ENCODE assay signal across 23 cellular contexts in the genomic region with DNA sequence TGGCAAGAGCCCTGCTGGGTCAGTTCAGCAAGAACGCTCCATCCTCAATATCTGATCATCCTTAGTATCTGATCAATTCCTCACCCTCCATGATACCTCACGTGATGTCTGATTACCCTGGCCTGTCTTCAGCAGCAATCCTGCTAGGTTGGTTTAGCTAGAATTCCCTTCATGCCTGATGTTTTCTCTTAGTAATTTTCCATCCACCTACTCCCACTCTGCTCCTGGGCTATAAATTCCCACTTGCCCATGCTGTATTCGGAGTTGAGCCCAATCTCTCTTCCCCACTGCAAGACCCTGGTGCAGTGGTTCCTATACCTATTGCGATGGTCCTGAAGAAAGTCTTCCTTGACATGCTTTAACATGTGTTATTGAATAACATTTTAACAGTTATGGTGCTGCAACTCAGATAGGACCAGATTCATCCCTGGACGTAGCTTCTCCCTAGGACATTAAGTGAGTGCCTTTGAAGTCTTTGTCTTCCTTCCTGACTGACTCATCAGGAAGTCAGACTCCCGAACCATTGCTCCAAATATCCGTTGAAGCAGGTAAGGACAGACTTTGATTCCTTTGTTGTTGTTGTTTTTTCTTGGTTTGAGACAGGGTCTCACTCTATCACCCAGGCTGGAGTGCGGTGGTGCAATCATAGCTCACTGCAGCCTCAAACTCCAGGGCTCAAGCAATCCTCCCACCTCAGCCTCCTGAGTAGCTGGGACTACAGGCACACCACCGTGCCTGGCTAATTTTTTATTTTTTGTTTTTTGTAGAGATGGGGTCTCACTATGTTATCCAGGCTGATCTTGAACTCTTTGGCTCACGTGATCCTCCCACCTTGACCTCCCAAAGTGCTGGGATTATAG. TPM values are rescaled to one million over a fixed set of nuclear protein-coding genes. Genes with fewer than 3 reads are reported as not detected.
A peak's percentile ranks its signal among the peaks of the same experiment; 100 is the strongest.
DNase-seq lines count a peak whose midpoint lies in the region; ATAC-seq, FAIRE-seq and TF ChIP-seq lines count a peak whose summit lies in the region.
"Had no signal": no experiment of that assay in that cellular context is flagged by ENCODE, and none has a peak within 500 bp of the region (broad histone marks: within the 10 kb centered on the region; RNA-seq: fewer than 3 reads in every experiment).

No MANE protein-coding gene starts in this region.

- no peak for TF ChIP-seq POLR2A in breast epithelium (IDR thresholded peaks at IDR 0.05)
- no peak for TF ChIP-seq POLR2A in GM12878 (IDR thresholded peaks at IDR 0.05; ENCODE audit: low read depth, low read length)
- TF ChIP-seq POLR2A in upper lobe of left lung (IDR thresholded peaks at IDR 0.05) = no peak

- no peaks in the 10 kb centered on the region for H3K27me3 ChIP-seq in breast epithelium
- no peaks in the 10 kb centered on the region for H3K27me3 ChIP-seq in GM12878 (replicated peaks in 1 of 2; ENCODE audit: control insufficient read depth in 2 of 2, insufficient read depth in 2 of 2, low read length in 1 of 2)
- no peaks in the 10 kb centered on the region for H3K27me3 ChIP-seq in mesendoderm (ENCODE audit: insufficient read depth, low read length, poor library complexity)
- no peaks in the 10 kb centered on the region for H3K27me3 ChIP-seq in upper lobe of left lung
- H3K27me3 ChIP-seq: BLaER1 treated with 17β-estradiol and CSF1 and Interleukin-3, amounts not matched to agents 10 nM and 100 nM had no signal

- BruUV-seq in MCF 10A (replicated peaks; lab: Mats Ljungman, UMichigan) = no TSS peak
- no TSS peak for BruUV-seq in GM12878 (replicated peaks; lab: Mats Ljungman, UMichigan)

- intact Hi-C loops in MCF 10A (cut with micrococcal nuclease) = loop anchor here (10.0 kb wide), 1 partner anchor 55 kb away; no protein-coding TSS in a partner anchor
- intact Hi-C loops in breast epithelium (cut with DNase I; ENCODE audit: low total_unique reads) = no loop called here
- intact Hi-C loops in GM12878 (cut with micrococcal nuclease; ENCODE audit: unreplicated experiment) = no loop called here

- H3K4me2 ChIP-seq in GM12878 (ENCODE audit: control insufficient read depth, insufficient read depth) = no peak overlapping the region
- H3K4me2 ChIP-seq in mesendoderm (ENCODE audit: low read length) = no peak overlapping the region

- RAD21 ChIA-PET in GM12878 (lab: Charles Lee; ENCODE audit: unreplicated experiment) = no interaction called here

- POLR2A ChIA-PET in MCF 10A (lab: Yijun Ruan, JAX) = interaction anchor here (0.6 to 3.2 kb wide), 5 partner anchors 9 to 60 kb away, joined by 3 to 17 read pairs (median 9); a partner anchor contains a TSS
- POLR2A ChIA-PET in GM12878 (lab: Charles Lee) = no interaction called here

- no peak overlapping the region for H3K4ac ChIP-seq in mesendoderm (ENCODE audit: low read depth, low read length)

- H3K79me1 ChIP-seq in mesendoderm (ENCODE audit: low read length) = no peaks in the 10 kb centered on the region

- H3K9ac ChIP-seq in GM12878 (ENCODE audit: control insufficient read depth, insufficient read depth, low read length) = no peak overlapping the region
- H3K9ac ChIP-seq in mesendoderm (ENCODE audit: low read length) = no peak overlapping the region
- H3K9ac ChIP-seq: BLaER1 treated with 17β-estradiol and CSF1 and Interleukin-3, amounts not matched to agents 10 nM and 100 nM had no signal

- TF ChIP-seq EP300 in GM12878 (IDR thresholded peaks at IDR 0.05; ENCODE audit: borderline replicate concordance in 1 of 2, control insufficient read depth in 1 of 2, low read depth in 2 of 2, low read length in 2 of 2) = no peak
- no peak for TF ChIP-seq EP300 in upper lobe of left lung (IDR thresholded peaks at IDR 0.05)

- H3K27ac Mint-ChIP-seq in MCF 10A (ENCODE audit: low read depth, unreplicated experiment) = no peak overlapping the region
- H3K27ac Mint-ChIP-seq: dendritic cell treated with granulocyte-macrophage colony-stimulating factor and Interleukin-4, amounts not matched to agents 40 ng/mL and 50 ng/mL, for 4 days had no signal

- H2BK120ac ChIP-seq in mesendoderm (ENCODE audit: low read depth, low read length) = no peak overlapping the region

- no peak overlapping the region for H4K5ac ChIP-seq in mesendoderm (ENCODE audit: low read length)

- SMC1A ChIA-PET in GM12878 (lab: Charles Lee; ENCODE audit: uncharacterized antibody, unreplicated experiment) = no interaction called here

- no peaks in the 10 kb centered on the region for H3K79me2 ChIP-seq in GM12878 (ENCODE audit: control insufficient read depth, insufficient read depth, low read length)
- H3K79me2 ChIP-seq in mesendoderm (ENCODE audit: control insufficient read depth, insufficient read depth, low read length) = no peaks in the 10 kb centered on the region

- in situ Hi-C loops in GM12878 (cut with MboI) = no loop called here

- no peak overlapping the region for H2AFZ ChIP-seq in GM12878 (ENCODE audit: control insufficient read depth, low read depth, low read length)

- no peak overlapping the region for H2BK15ac ChIP-seq in mesendoderm (replicated peaks; ENCODE audit: low read depth)

- no peaks in the 10 kb centered on the region for H4K20me1 ChIP-seq in GM12878 (ENCODE audit: control insufficient read depth, insufficient read depth)
- H4K20me1 ChIP-seq: BLaER1 treated with 17β-estradiol and CSF1 and Interleukin-3, amounts not matched to agents 10 nM and 100 nM had no signal

- H3K18ac ChIP-seq in mesendoderm (ENCODE audit: low read length) = no peak overlapping the region

- no peak for ATAC-seq in GM12878
- ATAC-seq in omental fat pad (ENCODE audit: low FRiP score) = no peak
- no peak for ATAC-seq in upper lobe of left lung (ENCODE audit: low FRiP score in 2 of 2)

- no peak for TF ChIP-seq CTCF in MCF 10A (IDR thresholded peaks at IDR 0.05; ENCODE audit: unreplicated experiment)
- no peak for TF ChIP-seq CTCF in breast epithelium (IDR thresholded peaks at IDR 0.05)
- TF ChIP-seq CTCF in GM12878 (IDR thresholded peaks at IDR 0.05 in 2 of 3, conservative IDR thresholded peaks at IDR 0.05 in 1 of 3; ENCODE audit: control insufficient read depth in 2 of 3, extremely low read depth in 1 of 3, insufficient read depth in 1 of 3, low read depth in 3 of 3, low read length in 3 of 3) = no peak
- no peak for TF ChIP-seq CTCF in omental fat pad (IDR thresholded peaks at IDR 0.05)
- no peak for TF ChIP-seq CTCF in upper lobe of left lung (IDR thresholded peaks at IDR 0.05)

- H3K27me3 Mint-ChIP-seq in MCF 10A (ENCODE audit: insufficient read depth, unreplicated experiment) = no peaks in the 10 kb centered on the region

- H3K4me3 Mint-ChIP-seq in MCF 10A (ENCODE audit: unreplicated experiment) = no peak overlapping the region
- H3K4me3 Mint-ChIP-seq: dendritic cell treated with granulocyte-macrophage colony-stimulating factor and Interleukin-4, amounts not matched to agents 40 ng/mL and 50 ng/mL, for 4 days had no signal

- H3K4me3 ChIP-seq in breast epithelium (no peak overlapping the region), GM12878 (no peak overlapping the region), mesendoderm (ENCODE audit: low read length) (no peak overlapping the region), upper lobe of left lung (no peak overlapping the region)
- H3K4me3 ChIP-seq: BLaER1 treated with 17β-estradiol and CSF1 and Interleukin-3, amounts not matched to agents 10 nM and 100 nM; left ventricle myocardium inferior had no signal

- H3K4me1 ChIP-seq in breast epithelium (no peaks in the 10 kb centered on the region), GM12878 (ENCODE audit: control insufficient read depth, insufficient read depth, low read length) (no peaks in the 10 kb centered on the region), mesendoderm (ENCODE audit: control insufficient read depth, low read depth, low read length) (no peaks in the 10 kb centered on the region), upper lobe of left lung (no peaks in the 10 kb centered on the region)
- H3K4me1 ChIP-seq: left ventricle myocardium inferior had no signal

- no peak overlapping the region for H4K8ac ChIP-seq in mesendoderm (ENCODE audit: low read depth, low read length)

- CTCF ChIA-PET in MCF 10A (lab: Yijun Ruan, JAX) (no interaction called here), GM12878 (lab: Yijun Ruan, JAX) (no interaction called here)

- FAIRE-seq in GM12878 (lab: Jason Lieb, UNC) = peak; percentile 7
- FAIRE-seq: frontal cortex had no signal

- H3K27ac ChIP-seq in breast epithelium (no peak overlapping the region), GM12878 (ENCODE audit: control insufficient read depth, insufficient read depth) (no peak overlapping the region), mesendoderm (ENCODE audit: low read depth, low read length) (no peak overlapping the region), upper lobe of left lung (no peak overlapping the region)
- H3K27ac ChIP-seq: 22Rv1; BLaER1 treated with 17β-estradiol and CSF1 and Interleukin-3, amounts not matched to agents 10 nM and 100 nM; left ventricle myocardium inferior had no signal

- TF ChIP-seq RAD21 in GM12878 (IDR thresholded peaks at IDR 0.05; ENCODE audit: insufficient read depth, low read depth, low read length) = no peak

- H3K9me3 Mint-ChIP-seq in MCF 10A (ENCODE audit: unreplicated experiment) = no peaks in the 10 kb centered on the region
- H3K9me3 Mint-ChIP-seq: dendritic cell treated with granulocyte-macrophage colony-stimulating factor and Interleukin-4, amounts not matched to agents 40 ng/mL and 50 ng/mL, for 4 days had no signal

- H3K36me3 Mint-ChIP-seq in MCF 10A (ENCODE audit: insufficient read depth, unreplicated experiment) = no peaks in the 10 kb centered on the region

- 34% methylated on average over 10 of the region's 10 CpGs for WGBS in GM12878 (ENCODE audit: insufficient coverage, insufficient replicate concordance, low lambda C conversion rate, missing lambda C conversion rate)
- no CpG with 5 or more reads among the region's 10 CpGs for WGBS in mesendoderm (ENCODE audit: extremely low coverage, insufficient coverage, low lambda C conversion rate)
- 74 to 77% methylated on average over 10 of the region's 10 CpGs for WGBS in upper lobe of left lung, 2 donors

- H3K23ac ChIP-seq in mesendoderm (ENCODE audit: low read length) = no peak overlapping the region

- H3K56ac ChIP-seq in mesendoderm (ENCODE audit: low read length) = no peak overlapping the region

- no peaks in the 10 kb centered on the region for H3K36me3 ChIP-seq in breast epithelium
- no peaks in the 10 kb centered on the region for H3K36me3 ChIP-seq in GM12878 (ENCODE audit: control insufficient read depth in 2 of 2, insufficient read depth in 2 of 2, low read length in 1 of 2)
- H3K36me3 ChIP-seq in mesendoderm (ENCODE audit: control insufficient read depth, insufficient read depth, low read length) = no peaks in the 10 kb centered on the region
- H3K36me3 ChIP-seq in upper lobe of left lung = no peaks in the 10 kb centered on the region
- H3K36me3 ChIP-seq: BLaER1 treated with 17β-estradiol and CSF1 and Interleukin-3, amounts not matched to agents 10 nM and 100 nM; left ventricle myocardium inferior had no signal

- H3K4me1 Mint-ChIP-seq in MCF 10A (ENCODE audit: insufficient read depth, unreplicated experiment) = peaks cover 8% of the 10 kb centered on the region

- H2AK5ac ChIP-seq in mesendoderm (ENCODE audit: low read length) = no peak overlapping the region

- DNase-seq in MCF 10A (ENCODE audit: unreplicated experiment) = peak; percentile 33
- DNase-seq in breast epithelium (ENCODE audit: low spot score in 2 of 2) = no peak
- DNase-seq in GM12878 (ENCODE audit: low read depth, low spot score) = no peak
- DNase-seq in mesendoderm = peak; percentile 46
- DNase-seq in GM19238 (ENCODE audit: insufficient read length, low spot score) = no peak
- no peak for DNase-seq in amygdala (lab: John Stamatoyannopoulos, UW)
- DNase-seq in omental fat pad (ENCODE audit: low spot score) = no peak
- no peak for DNase-seq in upper lobe of left lung
- DNase-seq: activated CD4-positive, alpha-beta T cell treated with anti-CD3 and anti-CD28 coated beads, Interleukin-2, amount 50 U/mL, for 48 hours; activated naive CD4-positive, alpha-beta T cell treated with anti-CD3 and anti-CD28 coated beads, Interleukin-2, amount 50 U/mL, for 16 hours; activated T-cell treated with anti-CD3 and anti-CD28 coated beads, Interleukin-2, amount 50 U/mL, for 1 hour; erythroblast; left ventricle myocardium inferior; NCI-H1694 treated with DMSO at 0.1 percent for 48 hours; NCI-H345; SIG-M5; stimulated activated CD4-positive, alpha-beta T cell treated with anti-CD3 and anti-CD28 coated beads, Interleukin-4, amount 100 ng/mL, for 1 hour had no signal

- H3K9me3 ChIP-seq in breast epithelium (no peaks in the 10 kb centered on the region), GM12878 (replicated peaks; ENCODE audit: control insufficient read depth, insufficient read depth, low read length) (no peaks in the 10 kb centered on the region), upper lobe of left lung (no peaks in the 10 kb centered on the region)

- no peak overlapping the region for H2BK5ac ChIP-seq in mesendoderm (ENCODE audit: low read length)

RNA-seq across cellular contexts. Expression of a gene that starts 29.4 kb away (rescaled TPM):
- total RNA-seq in MCF 10A (2022) (not detected in 2 replicates), breast epithelium (100 to 1,000 TPM in 1 of 3 donors, 10 to 100 TPM in 1, not detected in 1; 81.6 to 137 TPM), GM12878 (2014; rRNA removed) (not detected in 2 replicates), GM12878 (2014; rRNA removed; fragmentation: Illumina TruSeq; extraction: Trizol) (not detected in 2 replicates), GM12878 (2021) (not detected in 2 replicates), omental fat pad (under 1 TPM in 1 of 4 donors, not detected in 3; 0.28 TPM), upper lobe of left lung (10 to 100 TPM; 21.9 to 95.0 (median 43.9) TPM)
- total RNA-seq in GM12878 (2013; cell fraction: nucleolus; rRNA removed) = not detected in 2 replicates
- not detected for polyA plus RNA-seq in GM12878 (2011; ENCODE audit: low read depth)
- polyA plus RNA-seq in GM12878 (2011; rRNA removed) (0.05 TPM in 1 of 2 replicates, not detected in the other), GM12878 (2014; fragmentation: Illumina TruSeq; extraction: Trizol) (not detected in 2 replicates), GM12878 (2014; fragmentation: Nextera tagmentation; extraction: Ambion mirVana) (not detected), GM12878 (2014; rRNA removed) (not detected in 2 replicates), GM12878 (2016; fragmentation: Nextera tagmentation; extraction: Ambion mirVana) (not detected)
- 0.06 and 0.07 TPM in 2 replicates for polyA plus RNA-seq in GM12878 (2011; cell fraction: cytosol; rRNA removed)
- polyA plus RNA-seq in GM12878 (2011; cell fraction: nucleus; rRNA removed) = 0.10 and 0.15 TPM in 2 replicates
- polyA plus RNA-seq in GM12878 (2012) = 0.11 TPM in 1 of 2 replicates, not detected in the other
- not detected in 2 replicates for polyA minus RNA-seq in GM12878 (2011; rRNA and poly(A)+ RNA removed)
- not detected in 2 replicates for polyA minus RNA-seq in GM12878 (2011; cell fraction: cytosol; rRNA and poly(A)+ RNA removed)
- not detected in 2 replicates for polyA minus RNA-seq in GM12878 (2011; cell fraction: nucleus; rRNA and poly(A)+ RNA removed)
- polyA plus RNA-seq in mesendoderm (2013, experiment 1 of 2) = 1.6 TPM
- polyA plus RNA-seq in mesendoderm (2013, experiment 2 of 2) = 1.7 TPM
- total RNA-seq: frontal cortex; left ventricle myocardium inferior; osteocyte; T-helper 1 cell treated with Interleukin-12 subunit alpha and Interleukin-12 subunit beta and Interleukin-4 antibody, amounts not matched to agents 30 ng/mL and 1 ng/mL, for 36 hours had no signal

RNA-seq across cellular contexts. Expression of a gene that starts 31.3 kb away (rescaled TPM):
- total RNA-seq in MCF 10A (2022) (0.22 and 0.28 TPM in 2 replicates), breast epithelium (100 to 1,000 TPM in 2 of 3 donors, 1 to 10 TPM in 1; 3.8 to 379 (median 143) TPM), GM12878 (2014; rRNA removed) (not detected in 2 replicates), GM12878 (2014; rRNA removed; fragmentation: Illumina TruSeq; extraction: Trizol) (not detected in 2 replicates), GM12878 (2021) (0.24 and 0.38 TPM in 2 replicates), omental fat pad (under 1 TPM in 3 of 4 donors, not detected in 1; 0.19 to 0.65 (median 0.60) TPM), upper lobe of left lung (100 to 1,000 TPM in 5 of 6 donors, 10 to 100 TPM in 1; 88.0 to 231 (median 169) TPM)
- total RNA-seq in GM12878 (2013; cell fraction: nucleolus; rRNA removed) = not detected in 2 replicates
- not detected for polyA plus RNA-seq in GM12878 (2011; ENCODE audit: low read depth)
- polyA plus RNA-seq in GM12878 (2011; rRNA removed) (0.05 TPM in 1 of 2 replicates, not detected in the other), GM12878 (2014; fragmentation: Illumina TruSeq; extraction: Trizol) (0.04 TPM in 1 of 2 replicates, not detected in the other), GM12878 (2014; fragmentation: Nextera tagmentation; extraction: Ambion mirVana) (not detected), GM12878 (2014; rRNA removed) (0.04 and 0.06 TPM in 2 replicates), GM12878 (2016; fragmentation: Nextera tagmentation; extraction: Ambion mirVana) (not detected)
- 0.03 and 0.07 TPM in 2 replicates for polyA plus RNA-seq in GM12878 (2011; cell fraction: cytosol; rRNA removed)
- polyA plus RNA-seq in GM12878 (2011; cell fraction: nucleus; rRNA removed) = not detected in 2 replicates
- 0.10 and 0.11 TPM in 2 replicates for polyA plus RNA-seq in GM12878 (2012)
- polyA minus RNA-seq in GM12878 (2011; rRNA and poly(A)+ RNA removed) = not detected in 2 replicates
- polyA minus RNA-seq in GM12878 (2011; cell fraction: cytosol; rRNA and poly(A)+ RNA removed) = not detected in 2 replicates
- polyA minus RNA-seq in GM12878 (2011; cell fraction: nucleus; rRNA and poly(A)+ RNA removed) = not detected in 2 replicates
- polyA plus RNA-seq in mesendoderm (2013, experiment 1 of 2) = 12.6 TPM
- 12.9 TPM for polyA plus RNA-seq in mesendoderm (2013, experiment 2 of 2)
- total RNA-seq: frontal cortex; T-helper 1 cell treated with Interleukin-12 subunit alpha and Interleukin-12 subunit beta and Interleukin-4 antibody, amounts not matched to agents 30 ng/mL and 1 ng/mL, for 36 hours had no signal

RNA-seq across cellular contexts. Expression of a gene that starts 42.8 kb away (rescaled TPM):
- total RNA-seq in MCF 10A (2022) = 4.4 and 7.3 TPM in 2 replicates
- total RNA-seq in breast epithelium = 10 to 100 TPM in 1 of 3 donors, 1 to 10 TPM in 2; 1.6 to 10.6 (median 7.0) TPM
- 0.93 and 1.3 TPM in 2 replicates for total RNA-seq in GM12878 (2013; cell fraction: nucleolus; rRNA removed)
- 0.90 and 1.7 TPM in 2 replicates for total RNA-seq in GM12878 (2014; rRNA removed)
- total RNA-seq in GM12878 (2014; rRNA removed; fragmentation: Illumina TruSeq; extraction: Trizol) = 0.45 and 0.74 TPM in 2 replicates
- total RNA-seq in GM12878 (2021) = 0.80 and 1.7 TPM in 2 replicates
- polyA plus RNA-seq in GM12878 (2011; ENCODE audit: low read depth) = not detected
- 0.16 and 0.57 TPM in 2 replicates for polyA plus RNA-seq in GM12878 (2011; rRNA removed)
- polyA plus RNA-seq in GM12878 (2011; cell fraction: cytosol; rRNA removed) = 0.55 and 0.72 TPM in 2 replicates
- 0.89 and 1.1 TPM in 2 replicates for polyA plus RNA-seq in GM12878 (2011; cell fraction: nucleus; rRNA removed)
- 1.5 and 1.8 TPM in 2 replicates for polyA plus RNA-seq in GM12878 (2012)
- 0.10 TPM in 1 of 2 replicates, not detected in the other for polyA plus RNA-seq in GM12878 (2014; fragmentation: Illumina TruSeq; extraction: Trizol)
- under 1 TPM; 0.10 to 0.16 TPM for polyA plus RNA-seq in GM12878 (2014; fragmentation: Nextera tagmentation; extraction: Ambion mirVana)
- 1.1 and 1.5 TPM in 2 replicates for polyA plus RNA-seq in GM12878 (2014; rRNA removed)
- 1 to 10 TPM; 3.3 to 3.4 TPM for polyA plus RNA-seq in GM12878 (2016; fragmentation: Nextera tagmentation; extraction: Ambion mirVana)
- polyA minus RNA-seq in GM12878 (2011; rRNA and poly(A)+ RNA removed) = 1.2 TPM in 1 of 2 replicates, not detected in the other
- polyA minus RNA-seq in GM12878 (2011; cell fraction: cytosol; rRNA and poly(A)+ RNA removed) = 1.5 TPM in 1 of 2 replicates, not detected in the other
- polyA minus RNA-seq in GM12878 (2011; cell fraction: nucleus; rRNA and poly(A)+ RNA removed) = 0.77 TPM in 1 of 2 replicates, not detected in the other
- polyA plus RNA-seq in mesendoderm (2013, experiment 1 of 2) = 1.6 TPM
- polyA plus RNA-seq in mesendoderm (2013, experiment 2 of 2) = 1.5 TPM
- 1 to 10 TPM in 3 of 4 donors, not detected in 1; 2.5 to 5.7 (median 3.4) TPM for total RNA-seq in omental fat pad
- 10 to 100 TPM in 2 of 6 donors, 1 to 10 TPM in 4; 3.0 to 23.0 (median 7.2) TPM for total RNA-seq in upper lobe of left lung

Comparison
In these comparisons a context has a peak if more than half of its experiments do, and no peak if none do; other contexts are left out.
1. DNase-seq: peak in MCF 10A (single experiment) and mesendoderm (single experiment); none in breast epithelium (0 of 2), GM12878 (single experiment), GM19238 (single experiment), amygdala (0 of 56), omental fat pad (single experiment) and upper lobe of left lung (0 of 2).